In the genomic region with DNA sequence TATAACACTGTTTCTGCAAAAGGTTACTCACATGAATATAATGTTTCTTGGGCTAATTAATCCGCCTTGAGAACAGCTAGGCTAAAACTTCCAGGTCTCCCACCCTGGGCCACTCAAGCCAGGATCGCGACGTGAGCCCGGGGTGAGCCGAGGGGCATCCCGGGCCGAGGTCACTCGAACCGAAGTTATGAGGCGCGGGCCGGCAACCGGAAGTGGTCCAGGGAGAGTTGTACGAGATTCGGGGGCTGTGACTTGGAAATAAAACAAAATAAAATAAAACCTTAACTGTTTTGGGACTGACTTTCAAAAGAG, we compare ENCODE assay signal across 8 cellular contexts. TPM values are rescaled to one million over a fixed set of nuclear protein-coding genes. Genes with fewer than 3 reads are reported as not detected.
DNase-seq lines count a peak whose midpoint lies in the region; ATAC-seq and TF ChIP-seq lines count a peak whose summit lies in the region.

No MANE protein-coding gene starts in this region.

- peak; percentile 76 for DNase-seq in COLO668 (lab: John Stamatoyannopoulos, UW; ENCODE audit: unreplicated experiment)
- DNase-seq in colonic mucosa = peak; percentile 29
- DNase-seq in NCI-H2171 (lab: John Stamatoyannopoulos, UW) = no peak
- no peak for DNase-seq in GM10248 (ENCODE audit: extremely low spot score)
- DNase-seq in stimulated activated CD8-positive, alpha-beta memory T cell treated with anti-CD3 and anti-CD28 coated beads, Interleukin-4, amount 100 ng/mL, for 48 hours = no peak

- peaks cover 26% of the 10 kb centered on the region for H3K36me3 ChIP-seq in KOPT-K1 (ENCODE audit: insufficient read depth, low read length)
- no peaks in the 10 kb centered on the region for H3K36me3 ChIP-seq in colonic mucosa
- H3K36me3 ChIP-seq in muscle layer of duodenum (ENCODE audit: control insufficient read depth in 1 of 2, insufficient read depth in 2 of 2, low read length in 2 of 2) = peaks cover 7 to 9% of the 10 kb centered on the region in 2 donors

- POLR2A ChIA-PET in GM10248 (lab: Yijun Ruan, JAX) = no interaction called here

- intact Hi-C loops in colonic mucosa (cut with DNase I) = no loop called here

- CTCF ChIA-PET in GM10248 (lab: Yijun Ruan, JAX) = interaction anchor here (1.0 kb wide), 2 partner anchors 44 to 153 kb away, joined by 3 read pairs; partner anchors contain the start of gene FUNDC2

- no peaks in the 10 kb centered on the region for H3K9me3 ChIP-seq in KOPT-K1 (ENCODE audit: insufficient read depth, low read length, poor library complexity, severe bottlenecking)
- no peaks in the 10 kb centered on the region for H3K9me3 ChIP-seq in colonic mucosa
- H3K9me3 ChIP-seq in muscle layer of duodenum (ENCODE audit: control insufficient read depth in 1 of 2, low read length in 2 of 2) = no peaks in the 10 kb centered on the region

- H3K4me1 ChIP-seq in colonic mucosa (no peaks in the 10 kb centered on the region), muscle layer of duodenum (ENCODE audit: control insufficient read depth in 1 of 2, insufficient read depth in 2 of 2, low read length in 2 of 2) (peaks cover 0 to 16% of the 10 kb centered on the region in 2 donors)

- H3K27ac ChIP-seq in KOPT-K1 (ENCODE audit: low read depth, low read length, poor library complexity, severe bottlenecking) = peak overlapping the region; percentile 67
- H3K27ac ChIP-seq in colonic mucosa = peak overlapping the region; percentile 71
- H3K27ac ChIP-seq in muscle layer of duodenum (ENCODE audit: low read length) = peak overlapping the region; percentile 81

- no peaks in the 10 kb centered on the region for H3K27me3 ChIP-seq in colonic mucosa
- H3K27me3 ChIP-seq in muscle layer of duodenum (ENCODE audit: low read depth, low read length) = no peaks in the 10 kb centered on the region

- peak overlapping the region; percentile 52 to 69 for H3K9ac ChIP-seq in colonic mucosa (ENCODE audit: low read depth in 2 of 2, low read length in 2 of 2)

- TF ChIP-seq CTCF in colonic mucosa (IDR thresholded peaks at IDR 0.05) = no peak
- no peak for TF ChIP-seq CTCF in GM10248 (IDR thresholded peaks at IDR 0.05; ENCODE audit: control extremely low read depth, extremely low read depth, low read depth, missing control alignments)

- H3K4me3 ChIP-seq in colonic mucosa (peak overlapping the region; percentile 46), muscle layer of duodenum (ENCODE audit: low read depth in 1 of 2, low read length in 2 of 2) (peak overlapping the region; percentile 67 to 82)

- ATAC-seq in GM21717 (IDR thresholded peaks at IDR 0.05; ENCODE audit: unreplicated experiment) = peak; percentile 16

RNA-seq across cellular contexts. Expression of gene CMC4, which starts 0.3 kb away (rescaled TPM):
- 1 to 10 TPM; 5.6 to 6.6 TPM for total RNA-seq in colonic mucosa

RNA-seq across cellular contexts. Expression of gene MTCP1, which starts 0.3 kb away (rescaled TPM):
- total RNA-seq in colonic mucosa = 10 to 100 TPM; 12.2 to 15.3 TPM

RNA-seq across cellular contexts. Expression of gene BRCC3, which starts 0.7 kb away (rescaled TPM):
- 10 to 100 TPM; 45.6 to 45.9 TPM for total RNA-seq in colonic mucosa

RNA-seq across cellular contexts. Expression of gene FUNDC2, which starts 44.0 kb away (rescaled TPM):
- 10 to 100 TPM; 54.7 to 57.2 TPM for total RNA-seq in colonic mucosa

RNA-seq across cellular contexts. Expression of gene F8, which starts 48.1 kb away (rescaled TPM):
- 1 to 10 TPM; 2.3 to 3.5 TPM for total RNA-seq in colonic mucosa

Comparison
In these comparisons a context has a peak if more than half of its experiments do, and no peak if none do; other contexts are left out.
1. DNase-seq: peak in COLO668 (single experiment) and colonic mucosa (single experiment); none in NCI-H2171 (single experiment), GM10248 (single experiment) and stimulated activated CD8-positive, alpha-beta memory T cell treated with anti-CD3 and anti-CD28 coated beads, Interleukin-4, amount 100 ng/mL, for 48 hours (single experiment).
2. Peak in every context shown above with its lines, with median percentiles within 50 percentile points of each other: H3K27ac ChIP-seq.